ENCODE assay signal across 27 cellular contexts in genomic region chr2:156349605-156350004, GRCh38. TPM values are rescaled to one million over a fixed set of nuclear protein-coding genes. Genes with fewer than 3 reads are reported as not detected.
DNase-seq lines count a peak whose midpoint lies in the region; ATAC-seq, FAIRE-seq and TF ChIP-seq lines count a peak whose summit lies in the region.
"Had no signal": no experiment of that assay in that cellular context is flagged by ENCODE, and none has a peak within 500 bp of the region (broad histone marks: within the 10 kb centered on the region; RNA-seq: fewer than 3 reads in every experiment).

No MANE protein-coding gene starts in this region.

- CTCF ChIA-PET in GM12878 (lab: Yijun Ruan, JAX), result interaction anchor here (0.6 to 1.2 kb wide), 2 partner anchors 187 to 240 kb away, joined by 4 to 5 read pairs; no protein-coding TSS in a partner anchor

- in situ Hi-C loops in GM12878 (cut with MboI), result loop anchor here (10.0 to 25.0 kb wide), 2 partner anchors 45 to 238 kb away; no protein-coding TSS in a partner anchor

- DNase-seq in activated naive CD8-positive, alpha-beta T cell treated with anti-CD3 and anti-CD28 coated beads, Interleukin-2, amount 10 ng/mL, durations not matched to agents 7 days and 5 days, result no peak
- no peak for DNase-seq in activated naive CD8-positive, alpha-beta T cell treated with anti-CD3 and anti-CD28 coated beads for 36 hours
- DNase-seq in MV-4-11 (lab: John Stamatoyannopoulos, UW) (peak; percentile 1), GM12878 (ENCODE audit: low read depth, low spot score) (no peak), NCI-H774 (lab: John Stamatoyannopoulos, UW) (no peak), SIG-M5 treated with dmso at 0.1 percent for 504 hours (lab: John Stamatoyannopoulos, UW; ENCODE audit: unreplicated experiment) (no peak), RCC 7860 (ENCODE audit: low spot score) (no peak)
- DNase-seq: 8988T; ACHN; BE2C; CD8-positive, alpha-beta memory T cell; DMS 273 treated with DMSO at 0.1 percent for 48 hours; DMS79; GF-D8; GOT3; HFFc6; Karpas-422; NCI-H1105; NCI-H2029; NK-92 treated with Interleukin-12 subunit alpha and Interleukin-12 subunit beta, amount 100 ng/mL, for 24 hours; SHP77 treated with DMSO at 0.1 percent for 48 hours; SW 1271 had no signal

- no peak for TF ChIP-seq CTCF in GM12878 (IDR thresholded peaks at IDR 0.05 in 2 of 3, conservative IDR thresholded peaks at IDR 0.05 in 1 of 3; ENCODE audit: control insufficient read depth in 2 of 3, extremely low read depth in 1 of 3, insufficient read depth in 1 of 3, low read depth in 3 of 3, low read length in 3 of 3)

- TF ChIP-seq EP300 in GM12878 (IDR thresholded peaks at IDR 0.05; ENCODE audit: borderline replicate concordance in 1 of 2, control insufficient read depth in 1 of 2, low read depth in 2 of 2, low read length in 2 of 2), result no peak

- no peaks in the 10 kb centered on the region for H3K9me3 ChIP-seq in GM12878 (replicated peaks; ENCODE audit: control insufficient read depth, insufficient read depth, low read length)
- H3K9me3 ChIP-seq: BE2C, HAP-1 had no signal

- intact Hi-C loops in GM12878 (cut with micrococcal nuclease; ENCODE audit: unreplicated experiment), result no loop called here

- no peaks in the 10 kb centered on the region for H3K27me3 ChIP-seq in GM12878 (replicated peaks in 1 of 2; ENCODE audit: control insufficient read depth in 2 of 2, insufficient read depth in 2 of 2, low read length in 1 of 2)
- H3K27me3 ChIP-seq: BE2C had no signal

- H3K36me3 Mint-ChIP-seq in activated naive CD8-positive, alpha-beta T cell treated with anti-CD3 and anti-CD28 coated beads, Interleukin-2, amount 10 ng/mL, durations not matched to agents 7 days and 5 days, result peaks cover 2% of the 10 kb centered on the region
- peaks cover 5% of the 10 kb centered on the region for H3K36me3 Mint-ChIP-seq in activated naive CD8-positive, alpha-beta T cell treated with anti-CD3 and anti-CD28 coated beads for 36 hours
- H3K36me3 Mint-ChIP-seq: CD14-positive monocyte had no signal

- H3K9me3 Mint-ChIP-seq in activated naive CD8-positive, alpha-beta T cell treated with anti-CD3 and anti-CD28 coated beads, Interleukin-2, amount 10 ng/mL, durations not matched to agents 7 days and 5 days, result no peaks in the 10 kb centered on the region
- no peaks in the 10 kb centered on the region for H3K9me3 Mint-ChIP-seq in activated naive CD8-positive, alpha-beta T cell treated with anti-CD3 and anti-CD28 coated beads for 36 hours
- H3K9me3 Mint-ChIP-seq: CD8-positive, alpha-beta memory T cell; HFFc6; T-helper 1 cell treated with Interleukin-12 subunit alpha and Interleukin-12 subunit beta and Interleukin-4 antibody, amounts not matched to agents 30 μg/mL and 1 μg/mL, for 36 hours had no signal

- no peak overlapping the region for H3K9ac ChIP-seq in GM12878 (ENCODE audit: control insufficient read depth, insufficient read depth, low read length)

- no peaks in the 10 kb centered on the region for H3K79me2 ChIP-seq in GM12878 (ENCODE audit: control insufficient read depth, insufficient read depth, low read length)

- ATAC-seq in activated naive CD8-positive, alpha-beta T cell treated with anti-CD3 and anti-CD28 coated beads, Interleukin-2, amount 10 ng/mL, durations not matched to agents 7 days and 5 days (ENCODE audit: low read depth), result peak; percentile 39
- peak; percentile 48 for ATAC-seq in GM12878
- ATAC-seq: Panc1 had no signal

- H4K20me1 ChIP-seq in GM12878 (ENCODE audit: control insufficient read depth, insufficient read depth), result no peaks in the 10 kb centered on the region

- peaks cover 9% of the 10 kb centered on the region for H3K4me1 Mint-ChIP-seq in activated naive CD8-positive, alpha-beta T cell treated with anti-CD3 and anti-CD28 coated beads, Interleukin-2, amount 10 ng/mL, durations not matched to agents 7 days and 5 days
- H3K4me1 Mint-ChIP-seq in activated naive CD8-positive, alpha-beta T cell treated with anti-CD3 and anti-CD28 coated beads for 36 hours, result peaks cover 9% of the 10 kb centered on the region
- H3K4me1 Mint-ChIP-seq: CD14-positive monocyte had no signal

- no peak overlapping the region for H3K27ac ChIP-seq in GM12878 (ENCODE audit: control insufficient read depth, insufficient read depth)
- H3K27ac ChIP-seq: SK-N-MC had no signal

- H2AFZ ChIP-seq in GM12878 (ENCODE audit: control insufficient read depth, low read depth, low read length), result no peak overlapping the region

- no peak overlapping the region for H3K4me3 ChIP-seq in GM12878
- H3K4me3 ChIP-seq: HAP-1, SK-N-MC had no signal

- POLR2A ChIA-PET in activated naive CD8-positive, alpha-beta T cell treated with anti-CD3 and anti-CD28 coated beads, Interleukin-2, amount 10 ng/mL, durations not matched to agents 7 days and 5 days (lab: Charles Lee), result no interaction called here
- POLR2A ChIA-PET in GM12878 (lab: Charles Lee), result interaction anchor here (0.6 kb wide), 1 partner anchor 32 kb away, joined by 4 read pairs; no protein-coding TSS in a partner anchor

- BruUV-seq in GM12878 (replicated peaks; lab: Mats Ljungman, UMichigan), result no TSS peak

- peak; percentile 26; the same call in 1 of the 2 replicates for TF ChIP-seq RAD21 in GM12878 (IDR thresholded peaks at IDR 0.05; ENCODE audit: insufficient read depth, low read depth, low read length)

- RAD21 ChIA-PET in GM12878 (lab: Charles Lee; ENCODE audit: unreplicated experiment), result interaction anchor here (0.5 to 1.1 kb wide), 3 partner anchors 8 to 44 kb away, joined by 3 to 5 read pairs (median 4); no protein-coding TSS in a partner anchor

- no peak overlapping the region for H3K27ac Mint-ChIP-seq in activated naive CD8-positive, alpha-beta T cell treated with anti-CD3 and anti-CD28 coated beads, Interleukin-2, amount 10 ng/mL, durations not matched to agents 7 days and 5 days
- no peak overlapping the region for H3K27ac Mint-ChIP-seq in activated naive CD8-positive, alpha-beta T cell treated with anti-CD3 and anti-CD28 coated beads for 36 hours
- H3K27ac Mint-ChIP-seq: CD14-positive monocyte; HFFc6; T-helper 1 cell treated with Interleukin-12 subunit alpha and Interleukin-12 subunit beta and Interleukin-4 antibody, amounts not matched to agents 30 μg/mL and 1 μg/mL, for 36 hours had no signal

- no peaks in the 10 kb centered on the region for H3K4me1 ChIP-seq in GM12878 (ENCODE audit: control insufficient read depth, insufficient read depth, low read length)
- H3K4me1 ChIP-seq: BE2C had no signal

- no peaks in the 10 kb centered on the region for H3K36me3 ChIP-seq in GM12878 (ENCODE audit: control insufficient read depth in 2 of 2, insufficient read depth in 2 of 2, low read length in 1 of 2)
- H3K36me3 ChIP-seq: BE2C, HAP-1 had no signal

- SMC1A ChIA-PET in GM12878 (lab: Charles Lee; ENCODE audit: uncharacterized antibody, unreplicated experiment), result interaction anchor here (0.7 to 1.8 kb wide), 6 partner anchors 10 to 236 kb away, joined by 3 to 5 read pairs (median 3); no protein-coding TSS in a partner anchor

- H3K27me3 Mint-ChIP-seq in activated naive CD8-positive, alpha-beta T cell treated with anti-CD3 and anti-CD28 coated beads, Interleukin-2, amount 10 ng/mL, durations not matched to agents 7 days and 5 days, result no peaks in the 10 kb centered on the region
- H3K27me3 Mint-ChIP-seq in activated naive CD8-positive, alpha-beta T cell treated with anti-CD3 and anti-CD28 coated beads for 36 hours, result no peaks in the 10 kb centered on the region
- H3K27me3 Mint-ChIP-seq: CD8-positive, alpha-beta memory T cell had no signal

- no peak overlapping the region for H3K4me2 ChIP-seq in GM12878 (ENCODE audit: control insufficient read depth, insufficient read depth)

- no peak for TF ChIP-seq POLR2A in GM12878 (IDR thresholded peaks at IDR 0.05; ENCODE audit: low read depth, low read length)

- FAIRE-seq in GM12878 (lab: Jason Lieb, UNC), result no peak
- no peak for FAIRE-seq in RCC 7860 (lab: Jason Lieb, UNC)

- no peak overlapping the region for H3K4me3 Mint-ChIP-seq in activated naive CD8-positive, alpha-beta T cell treated with anti-CD3 and anti-CD28 coated beads, Interleukin-2, amount 10 ng/mL, durations not matched to agents 7 days and 5 days
- H3K4me3 Mint-ChIP-seq in activated naive CD8-positive, alpha-beta T cell treated with anti-CD3 and anti-CD28 coated beads for 36 hours, result no peak overlapping the region
- H3K4me3 Mint-ChIP-seq: CD14-positive monocyte; CD8-positive, alpha-beta memory T cell; HFFc6; T-helper 1 cell treated with Interleukin-12 subunit alpha and Interleukin-12 subunit beta and Interleukin-4 antibody, amounts not matched to agents 30 μg/mL and 1 μg/mL, for 36 hours had no signal

TF ChIP-seq in GM12878, 131 proteins besides CTCF, POLR2A, EP300 and RAD21 (continues in another document):
- TF ChIP-seq CREM (IDR thresholded peaks at IDR 0.05; ENCODE audit: low read depth), result no peak
- TF ChIP-seq ZNF24 (IDR thresholded peaks at IDR 0.05), result no peak
- no peak for TF ChIP-seq TCF3 (IDR thresholded peaks at IDR 0.05; ENCODE audit: borderline replicate concordance, insufficient read depth, low read depth, low read length)
- no peak for TF ChIP-seq YY1 (IDR thresholded peaks at IDR 0.05; ENCODE audit: low read depth, low read length)
- no peak for TF ChIP-seq ASH2L (IDR thresholded peaks at IDR 0.05; ENCODE audit: borderline replicate concordance, low read depth)

RNA-seq across cellular contexts. Expression of gene NR4A2, which starts 17.1 kb away (rescaled TPM):
- total RNA-seq in activated naive CD8-positive, alpha-beta T cell treated with anti-CD3 and anti-CD28 coated beads, Interleukin-2, amount 10 ng/mL, durations not matched to agents 7 days and 5 days, result 1 to 10 TPM; 3.0 to 3.2 TPM
- 10 to 100 TPM; 47.7 to 49.9 TPM for total RNA-seq in activated naive CD8-positive, alpha-beta T cell treated with anti-CD3 and anti-CD28 coated beads for 36 hours
- total RNA-seq in GM12878 (2013; cell fraction: nucleolus; rRNA removed), result 3.3 and 5.1 TPM in 2 replicates
- total RNA-seq in GM12878 (2014; rRNA removed) (0.44 and 0.68 TPM in 2 replicates), GM12878 (2014; rRNA removed; fragmentation: Illumina TruSeq; extraction: Trizol) (0.41 and 0.49 TPM in 2 replicates), GM12878 (2021) (1.4 TPM in 2 replicates)
- polyA plus RNA-seq in GM12878 (2011; ENCODE audit: low read depth), result 0.35 TPM
- polyA plus RNA-seq in GM12878 (2011; rRNA removed) (3.4 and 4.0 TPM in 2 replicates), GM12878 (2014; fragmentation: Illumina TruSeq; extraction: Trizol) (0.91 and 1.3 TPM in 2 replicates), GM12878 (2014; fragmentation: Nextera tagmentation; extraction: Ambion mirVana) (under 1 TPM; 0.40 to 0.42 TPM), GM12878 (2014; rRNA removed) (0.70 and 0.71 TPM in 2 replicates), GM12878 (2016; fragmentation: Nextera tagmentation; extraction: Ambion mirVana) (under 1 TPM; 0.15 to 0.45 TPM)
- 3.2 TPM in 2 replicates for polyA plus RNA-seq in GM12878 (2011; cell fraction: cytosol; rRNA removed)
- polyA plus RNA-seq in GM12878 (2011; cell fraction: nucleus; rRNA removed), result 16.2 and 18.4 TPM in 2 replicates
- polyA plus RNA-seq in GM12878 (2012), result 0.66 and 2.4 TPM in 2 replicates
- 3.4 and 4.8 TPM in 2 replicates for polyA minus RNA-seq in GM12878 (2011; rRNA and poly(A)+ RNA removed)
- polyA minus RNA-seq in GM12878 (2011; cell fraction: cytosol; rRNA and poly(A)+ RNA removed), result 2.5 and 3.1 TPM in 2 replicates
- 11.5 and 16.0 TPM in 2 replicates for polyA minus RNA-seq in GM12878 (2011; cell fraction: nucleus; rRNA and poly(A)+ RNA removed)

Comparison
In these comparisons a context has a peak if more than half of its experiments do, and no peak if none do; other contexts are left out.
1. RNA of gene NR4A2, which starts 17.1 kb away (total RNA-seq): 47.7 to 49.9 TPM in activated naive CD8-positive, alpha-beta T cell treated with anti-CD3 and anti-CD28 coated beads for 36 hours; 3.0 to 3.2 TPM in activated naive CD8-positive, alpha-beta T cell treated with anti-CD3 and anti-CD28 coated beads, Interleukin-2, amount 10 ng/mL, durations not matched to agents 7 days and 5 days and 0.41 to 5.1 TPM in GM12878; every median in the first group is over 4 times any median in the second.